Comparison of ENCODE assay signal across 1 cellular context in the genomic region with DNA sequence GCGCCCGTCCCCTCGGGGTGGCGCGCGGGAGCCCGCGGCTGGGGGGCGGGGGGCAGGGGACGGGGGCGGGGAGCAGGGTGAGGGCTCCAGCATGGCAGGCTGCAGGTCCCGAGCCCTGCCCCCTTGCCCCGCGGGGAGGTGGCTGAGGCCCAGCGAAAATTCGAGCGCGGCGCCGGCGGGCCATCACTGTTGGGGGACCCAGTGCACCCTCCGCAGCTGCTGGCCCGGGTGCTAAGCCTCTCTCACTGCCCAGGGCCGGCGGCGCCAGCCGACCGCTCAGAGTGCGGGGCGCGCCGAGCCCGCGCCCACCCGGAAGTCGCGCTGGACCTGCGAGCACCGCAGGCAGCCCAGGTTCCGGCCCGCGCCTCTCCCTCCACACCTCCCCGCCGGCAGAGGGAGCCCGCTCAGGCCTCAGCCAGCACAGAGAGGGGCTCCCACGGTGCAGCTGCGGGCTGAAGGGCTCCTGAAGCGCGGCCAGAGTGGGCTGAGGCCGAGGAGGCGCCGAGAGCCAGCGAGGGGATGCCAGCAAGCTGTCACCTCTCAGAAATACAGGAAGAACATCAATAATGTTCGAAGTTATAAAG.
A peak's percentile ranks its signal among the peaks of the same experiment; 100 is the strongest.
TF ChIP-seq lines count a peak whose summit lies in the region.
"Not testable (repeated sequence)": the region's sequence is repeated elsewhere in the genome, so short reads cannot be mapped to it uniquely, and the experiment has no call there.

No MANE protein-coding gene starts in this region.

TF ChIP-seq in K562, 482 proteins besides CTCF, POLR2A, EP300 and RAD21 (continued from another document and continues in another):
- peak; percentile 79; the same call in 1 of the 2 replicates for TF ChIP-seq HMGXB4 (CRISPR knock-in tag; IDR thresholded peaks at IDR 0.05)
- TF ChIP-seq RB1 (IDR thresholded peaks at IDR 0.05; ENCODE audit: low read depth), result peak; percentile 72
- TF ChIP-seq ETV1 (tag; conservative IDR thresholded peaks at IDR 0.05; ENCODE audit: low read depth), result peak; percentile 65; the same call in 1 of the 2 replicates
- TF ChIP-seq C11orf30 (IDR thresholded peaks at IDR 0.05; ENCODE audit: low read depth), result peak; percentile 57
- TF ChIP-seq CTCFL (IDR thresholded peaks at IDR 0.05; ENCODE audit: borderline replicate concordance, insufficient read depth, low read depth, low read length, poor library complexity, severe bottlenecking), result peak; percentile 91
- peak; percentile 82 for TF ChIP-seq TAF9B (IDR thresholded peaks at IDR 0.05; ENCODE audit: partially characterized antibody)
- TF ChIP-seq TOE1 (IDR thresholded peaks at IDR 0.05; ENCODE audit: borderline replicate concordance), result peak; percentile 19; the same call in 1 of the 2 replicates
- not testable (repeated sequence) for TF ChIP-seq TOE1 (CRISPR knock-in tag; IDR thresholded peaks at IDR 0.05; ENCODE audit: borderline replicate concordance, low read depth)
- TF ChIP-seq, protein P1, sequence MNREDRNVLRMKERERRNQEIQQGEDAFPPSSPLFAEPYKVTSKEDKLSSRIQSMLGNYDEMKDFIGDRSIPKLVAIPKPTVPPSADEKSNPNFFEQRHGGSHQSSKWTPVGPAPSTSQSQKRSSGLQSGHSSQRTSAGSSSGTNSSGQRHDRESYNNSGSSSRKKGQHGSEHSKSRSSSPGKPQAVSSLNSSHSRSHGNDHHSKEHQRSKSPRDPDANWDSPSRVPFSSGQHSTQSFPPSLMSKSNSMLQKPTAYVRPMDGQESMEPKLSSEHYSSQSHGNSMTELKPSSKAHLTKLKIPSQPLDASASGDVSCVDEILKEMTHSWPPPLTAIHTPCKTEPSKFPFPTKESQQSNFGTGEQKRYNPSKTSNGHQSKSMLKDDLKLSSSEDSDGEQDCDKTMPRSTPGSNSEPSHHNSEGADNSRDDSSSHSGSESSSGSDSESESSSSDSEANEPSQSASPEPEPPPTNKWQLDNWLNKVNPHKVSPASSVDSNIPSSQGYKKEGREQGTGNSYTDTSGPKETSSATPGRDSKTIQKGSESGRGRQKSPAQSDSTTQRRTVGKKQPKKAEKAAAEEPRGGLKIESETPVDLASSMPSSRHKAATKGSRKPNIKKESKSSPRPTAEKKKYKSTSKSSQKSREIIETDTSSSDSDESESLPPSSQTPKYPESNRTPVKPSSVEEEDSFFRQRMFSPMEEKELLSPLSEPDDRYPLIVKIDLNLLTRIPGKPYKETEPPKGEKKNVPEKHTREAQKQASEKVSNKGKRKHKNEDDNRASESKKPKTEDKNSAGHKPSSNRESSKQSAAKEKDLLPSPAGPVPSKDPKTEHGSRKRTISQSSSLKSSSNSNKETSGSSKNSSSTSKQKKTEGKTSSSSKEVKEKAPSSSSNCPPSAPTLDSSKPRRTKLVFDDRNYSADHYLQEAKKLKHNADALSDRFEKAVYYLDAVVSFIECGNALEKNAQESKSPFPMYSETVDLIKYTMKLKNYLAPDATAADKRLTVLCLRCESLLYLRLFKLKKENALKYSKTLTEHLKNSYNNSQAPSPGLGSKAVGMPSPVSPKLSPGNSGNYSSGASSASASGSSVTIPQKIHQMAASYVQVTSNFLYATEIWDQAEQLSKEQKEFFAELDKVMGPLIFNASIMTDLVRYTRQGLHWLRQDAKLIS (CRISPR knock-in tag; IDR thresholded peaks at IDR 0.05), result 0 out of 2 replicates have a peak, but pooled peaks have one; percentile 72
- TF ChIP-seq, protein P2, sequence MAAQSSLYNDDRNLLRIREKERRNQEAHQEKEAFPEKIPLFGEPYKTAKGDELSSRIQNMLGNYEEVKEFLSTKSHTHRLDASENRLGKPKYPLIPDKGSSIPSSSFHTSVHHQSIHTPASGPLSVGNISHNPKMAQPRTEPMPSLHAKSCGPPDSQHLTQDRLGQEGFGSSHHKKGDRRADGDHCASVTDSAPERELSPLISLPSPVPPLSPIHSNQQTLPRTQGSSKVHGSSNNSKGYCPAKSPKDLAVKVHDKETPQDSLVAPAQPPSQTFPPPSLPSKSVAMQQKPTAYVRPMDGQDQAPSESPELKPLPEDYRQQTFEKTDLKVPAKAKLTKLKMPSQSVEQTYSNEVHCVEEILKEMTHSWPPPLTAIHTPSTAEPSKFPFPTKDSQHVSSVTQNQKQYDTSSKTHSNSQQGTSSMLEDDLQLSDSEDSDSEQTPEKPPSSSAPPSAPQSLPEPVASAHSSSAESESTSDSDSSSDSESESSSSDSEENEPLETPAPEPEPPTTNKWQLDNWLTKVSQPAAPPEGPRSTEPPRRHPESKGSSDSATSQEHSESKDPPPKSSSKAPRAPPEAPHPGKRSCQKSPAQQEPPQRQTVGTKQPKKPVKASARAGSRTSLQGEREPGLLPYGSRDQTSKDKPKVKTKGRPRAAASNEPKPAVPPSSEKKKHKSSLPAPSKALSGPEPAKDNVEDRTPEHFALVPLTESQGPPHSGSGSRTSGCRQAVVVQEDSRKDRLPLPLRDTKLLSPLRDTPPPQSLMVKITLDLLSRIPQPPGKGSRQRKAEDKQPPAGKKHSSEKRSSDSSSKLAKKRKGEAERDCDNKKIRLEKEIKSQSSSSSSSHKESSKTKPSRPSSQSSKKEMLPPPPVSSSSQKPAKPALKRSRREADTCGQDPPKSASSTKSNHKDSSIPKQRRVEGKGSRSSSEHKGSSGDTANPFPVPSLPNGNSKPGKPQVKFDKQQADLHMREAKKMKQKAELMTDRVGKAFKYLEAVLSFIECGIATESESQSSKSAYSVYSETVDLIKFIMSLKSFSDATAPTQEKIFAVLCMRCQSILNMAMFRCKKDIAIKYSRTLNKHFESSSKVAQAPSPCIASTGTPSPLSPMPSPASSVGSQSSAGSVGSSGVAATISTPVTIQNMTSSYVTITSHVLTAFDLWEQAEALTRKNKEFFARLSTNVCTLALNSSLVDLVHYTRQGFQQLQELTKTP (IDR thresholded peaks at IDR 0.05; ENCODE audit: low read depth in 1 of 2, partially characterized antibody in 2 of 2), result peak in 1 of 2 experiments; percentile 36
- peak; percentile 35; the same call in 1 of the 2 replicates for TF ChIP-seq NR4A1 (CRISPR knock-in tag; IDR thresholded peaks at IDR 0.05)
- 0 out of 2 replicates have a peak, but pooled peaks have one; percentile 26 for TF ChIP-seq NR4A1 (tag; IDR thresholded peaks at IDR 0.05)
- TF ChIP-seq CXXC5 (CRISPR knock-in tag; IDR thresholded peaks at IDR 0.05), result peak; percentile 85
- TF ChIP-seq POLR2B (IDR thresholded peaks at IDR 0.05; ENCODE audit: low read depth, partially characterized antibody), result peak; percentile 81
- peak; percentile 67 for TF ChIP-seq SMAD4 (CRISPR knock-in tag; conservative IDR thresholded peaks at IDR 0.05)
- TF ChIP-seq ILF3 (IDR thresholded peaks at IDR 0.05; ENCODE audit: borderline replicate concordance), result 0 out of 2 replicates have a peak, but pooled peaks have one; percentile 30
- TF ChIP-seq ARID4B (CRISPR knock-in tag; IDR thresholded peaks at IDR 0.05), result peak; percentile 59; the same call in 1 of the 2 replicates
- peak; percentile 48; the same call in 1 of the 2 replicates for TF ChIP-seq L3MBTL2 (IDR thresholded peaks at IDR 0.05)
- TF ChIP-seq ZFX (CRISPR knock-in tag; IDR thresholded peaks at IDR 0.05), result peak; percentile 85
- TF ChIP-seq SP2 (IDR thresholded peaks at IDR 0.05; ENCODE audit: extremely low read depth, low read depth, low read length, poor library complexity, severe bottlenecking), result peak; percentile 59
- TF ChIP-seq POLR2H (tag; IDR thresholded peaks at IDR 0.05; ENCODE audit: low read depth), result peak; percentile 68; the same call in 1 of the 2 replicates
- peak; percentile 71; the same call in 1 of the 2 replicates for TF ChIP-seq TARDBP (IDR thresholded peaks at IDR 0.05)
- peak; percentile 66 for TF ChIP-seq ETV5 (CRISPR knock-in tag; IDR thresholded peaks at IDR 0.05; ENCODE audit: low read depth)
- TF ChIP-seq MTA3 (IDR thresholded peaks at IDR 0.05; ENCODE audit: borderline replicate concordance), result peak; percentile 78; the same call in 1 of the 2 replicates
- 0 out of 2 replicates have a peak, but pooled peaks have one; percentile 26 for TF ChIP-seq ZNF511 (CRISPR knock-in tag; IDR thresholded peaks at IDR 0.05)
- TF ChIP-seq TRIM28 (IDR thresholded peaks at IDR 0.05), result peak; percentile 40; the same call in 1 of the 2 replicates
- TF ChIP-seq ZBTB9 (CRISPR knock-in tag; IDR thresholded peaks at IDR 0.05), result 0 out of 2 replicates have a peak, but pooled peaks have one; percentile 45
- TF ChIP-seq HEY1 (CRISPR knock-in tag; IDR thresholded peaks at IDR 0.05; ENCODE audit: borderline replicate concordance), result 0 out of 2 replicates have a peak, but pooled peaks have one; percentile 52
- TF ChIP-seq NCOR1 (IDR thresholded peaks at IDR 0.05), result peak; percentile 36; the same call in 1 of the 2 replicates
- TF ChIP-seq GABPB1 (CRISPR knock-in tag; IDR thresholded peaks at IDR 0.05), result peak; percentile 62; the same call in 1 of the 2 replicates
- peak in 1 of 2 experiments; percentile 50; a peak in 1 of 4 replicates for TF ChIP-seq HDAC1 (IDR thresholded peaks at IDR 0.05)
- TF ChIP-seq POLR2AphosphoS5 (IDR thresholded peaks at IDR 0.05; ENCODE audit: control insufficient read depth, insufficient read depth, low read depth, low read length), result peak; percentile 66; the same call in 1 of the 2 replicates
- peak; percentile 37; the same call in 1 of the 2 replicates for TF ChIP-seq KAT7 (CRISPR knock-in tag; IDR thresholded peaks at IDR 0.05; ENCODE audit: borderline replicate concordance)
- TF ChIP-seq RBFOX2 (IDR thresholded peaks at IDR 0.05; ENCODE audit: low read depth, low read length), result peak; percentile 74
- 0 out of 2 replicates have a peak, but pooled peaks have one; percentile 24 for TF ChIP-seq GATAD2B (IDR thresholded peaks at IDR 0.05; ENCODE audit: borderline replicate concordance)
